Comparison of ENCODE assay signal across 5 cellular contexts in the genomic region with DNA sequence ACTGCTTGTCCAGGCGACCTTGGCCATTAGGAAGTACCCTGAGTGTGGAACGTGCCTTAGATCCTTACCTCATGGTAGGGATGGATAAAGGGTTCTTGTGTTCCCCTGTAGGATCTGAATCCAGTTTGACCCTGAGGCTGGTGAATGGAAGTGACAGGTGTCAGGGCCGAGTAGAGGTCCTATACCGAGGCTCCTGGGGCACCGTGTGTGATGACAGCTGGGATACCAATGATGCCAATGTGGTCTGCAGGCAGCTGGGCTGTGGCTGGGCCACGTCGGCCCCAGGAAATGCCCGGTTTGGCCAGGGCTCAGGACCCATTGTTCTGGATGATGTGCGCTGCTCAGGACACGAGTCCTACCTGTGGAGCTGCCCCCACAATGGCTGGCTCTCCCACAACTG. TPM values are rescaled to one million over a fixed set of nuclear protein-coding genes. Genes with fewer than 3 reads are reported as not detected.
"Had no signal": no experiment of that assay in that cellular context is flagged by ENCODE, and none has a peak within 500 bp of the region (broad histone marks: within the 10 kb centered on the region; RNA-seq: fewer than 3 reads in every experiment).

No MANE protein-coding gene starts in this region.

- DNase-seq: H9, HCEC 1CT, IMR-90 had no signal

- ATAC-seq: GM23338 had no signal

- H3K4me3 ChIP-seq: GM23338 had no signal

- H2AFZ ChIP-seq: GM23338 had no signal

- H3K4me2 ChIP-seq: GM23338 had no signal

RNA-seq across cellular contexts. Expression of a gene that starts 31.6 kb away (rescaled TPM):
- total RNA-seq: H1 had no signal
- polyA plus RNA-seq: IMR-90 had no signal
